9 cellular contexts compared by ENCODE assay signal in the genomic region with DNA sequence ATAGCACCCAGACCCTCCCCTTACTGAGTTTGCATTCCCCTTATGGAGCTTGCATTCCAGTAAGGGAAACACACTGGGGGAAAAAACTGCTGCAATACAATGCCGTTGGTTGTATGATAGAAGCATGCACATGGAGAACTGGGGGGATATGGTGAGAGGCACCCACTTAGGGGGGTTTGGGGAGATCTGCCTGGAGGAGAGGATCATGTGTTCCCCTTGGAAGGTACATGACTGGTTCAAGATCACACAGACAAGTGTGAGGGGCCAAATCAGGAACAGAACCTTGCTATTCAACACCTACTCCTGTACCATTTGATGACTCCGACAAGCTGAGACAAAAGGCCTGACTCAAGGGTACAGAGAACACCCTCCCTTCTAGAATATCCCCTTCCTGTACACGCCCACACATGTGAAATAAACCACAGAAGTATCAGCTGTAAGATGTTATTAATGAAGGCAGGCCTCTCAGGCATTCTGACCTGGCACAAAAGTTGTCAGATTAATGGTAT.
DNase-seq lines count a peak whose midpoint lies in the region; ATAC-seq and TF ChIP-seq lines count a peak whose summit lies in the region.
"Had no signal": no experiment of that assay in that cellular context is flagged by ENCODE, and none has a peak within 500 bp of the region (broad histone marks: within the 10 kb centered on the region; RNA-seq: fewer than 3 reads in every experiment).

No MANE protein-coding gene starts in this region.

- no peak for TF ChIP-seq POLR2A in thyroid gland (IDR thresholded peaks at IDR 0.05)

- H3K4me3 Mint-ChIP-seq in stimulated activated naive CD8-positive, alpha-beta T cell treated with anti-CD3 and anti-CD28 coated beads, Interleukin-15, amount 100 ng/mL, for 72 hours, result no peak overlapping the region
- H3K4me3 Mint-ChIP-seq in WTC11, result peak overlapping the region; percentile 13

- no peaks in the 10 kb centered on the region for H3K9me3 ChIP-seq in thyroid gland
- H3K9me3 ChIP-seq: neutrophil had no signal

- H3K27me3 Mint-ChIP-seq in stimulated activated naive CD8-positive, alpha-beta T cell treated with anti-CD3 and anti-CD28 coated beads, Interleukin-15, amount 100 ng/mL, for 72 hours, result no peaks in the 10 kb centered on the region
- H3K27me3 Mint-ChIP-seq in WTC11 (ENCODE audit: low read depth), result peaks cover 5% of the 10 kb centered on the region; the same call in 1 of the 2 replicates

- H3K4me1 Mint-ChIP-seq in stimulated activated naive CD8-positive, alpha-beta T cell treated with anti-CD3 and anti-CD28 coated beads, Interleukin-15, amount 100 ng/mL, for 72 hours, result peaks cover 8% of the 10 kb centered on the region
- peaks cover 71% of the 10 kb centered on the region for H3K4me1 Mint-ChIP-seq in WTC11

- TF ChIP-seq CTCF in WTC11 (IDR thresholded peaks at IDR 0.05), result no peak
- TF ChIP-seq CTCF in thyroid gland (IDR thresholded peaks at IDR 0.05), result no peak

- H3K36me3 Mint-ChIP-seq in WTC11, result peaks cover 60% of the 10 kb centered on the region

- CTCF ChIA-PET in WTC11 (lab: Charles Lee), result interaction anchor here (0.6 to 5.9 kb wide), 7 partner anchors 88 to 260 kb away, joined by 3 to 43 read pairs (median 3); no protein-coding TSS in a partner anchor

- WGBS in thyroid gland, 2 donors, result 63 to 81% methylated on average over 3 of the region's 3 CpGs

- H3K4me1 ChIP-seq in thyroid gland, result no peaks in the 10 kb centered on the region

- ATAC-seq in stimulated activated naive CD8-positive, alpha-beta T cell treated with anti-CD3 and anti-CD28 coated beads, Interleukin-15, amount 100 ng/mL, for 72 hours, result peak; percentile 83
- no peak for ATAC-seq in stimulated activated naive CD8-positive, alpha-beta T cell treated with anti-CD3 and anti-CD28 coated beads, Interleukin-15, Interleukin-2, amounts not matched to agents 100 U/mL and 50 U/mL, for 24 hours
- ATAC-seq in HG02885 (IDR thresholded peaks at IDR 0.05; ENCODE audit: poor library complexity, unreplicated experiment), result peak; percentile 70
- ATAC-seq in WTC11, result peak; percentile 6

- POLR2A ChIA-PET in WTC11 (lab: Charles Lee), result interaction anchor here (0.7 kb wide), 1 partner anchor 100 kb away, joined by 3 read pairs; no protein-coding TSS in a partner anchor

- H3K4me3 ChIP-seq in thyroid gland (replicated peaks in 1 of 3), result no peak overlapping the region

- intact Hi-C loops in thyroid gland (cut with DNase I), result no loop called here

- H3K9me3 Mint-ChIP-seq in stimulated activated naive CD8-positive, alpha-beta T cell treated with anti-CD3 and anti-CD28 coated beads, Interleukin-15, amount 100 ng/mL, for 72 hours, result no peaks in the 10 kb centered on the region
- peaks cover 15% of the 10 kb centered on the region for H3K9me3 Mint-ChIP-seq in WTC11

- no peak overlapping the region for H3K27ac Mint-ChIP-seq in stimulated activated naive CD8-positive, alpha-beta T cell treated with anti-CD3 and anti-CD28 coated beads, Interleukin-15, amount 100 ng/mL, for 72 hours
- H3K27ac Mint-ChIP-seq in WTC11, result peak overlapping the region; percentile 94

- no peak for DNase-seq in stimulated activated naive CD8-positive, alpha-beta T cell treated with anti-CD3 and anti-CD28 coated beads, Interleukin-15, amount 100 ng/mL, for 72 hours
- no peak for DNase-seq in stimulated activated naive CD8-positive, alpha-beta T cell treated with anti-CD3 and anti-CD28 coated beads, Interleukin-15, Interleukin-2, amounts not matched to agents 100 U/mL and 50 U/mL, for 24 hours
- DNase-seq in WTC11 (ENCODE audit: low spot score) (no peak), HUDEP-2 (lab: John Stamatoyannopoulos, UW; ENCODE audit: unreplicated experiment in 76 of 76) (no peak), thyroid gland (no peak)
- DNase-seq in activated effector memory CD4-positive, alpha-beta T cell treated with anti-CD3 and anti-CD28 coated beads, Interleukin-2, amount 50 U/mL, for 16 hours, result no peak
- DNase-seq in activated CD4-positive, alpha-beta T cell treated with anti-CD3 and anti-CD28 coated beads for 4 hours, result no peak

- H3K27me3 ChIP-seq in thyroid gland, result no peaks in the 10 kb centered on the region
- H3K27me3 ChIP-seq: neutrophil had no signal

- no peak overlapping the region for H3K27ac ChIP-seq in thyroid gland
- H3K27ac ChIP-seq: neutrophil had no signal

- no peaks in the 10 kb centered on the region for H3K36me3 ChIP-seq in thyroid gland
- H3K36me3 ChIP-seq: neutrophil had no signal

TF ChIP-seq in WTC11, 78 proteins besides CTCF, POLR2A, EP300 and RAD21 (continues in another document):
- TF ChIP-seq RELA (CRISPR knock-in tag; IDR thresholded peaks at IDR 0.05; ENCODE audit: borderline replicate concordance) (no peak), FOXK1 (CRISPR knock-in tag; IDR thresholded peaks at IDR 0.05) (no peak), NFYB (CRISPR knock-in tag; conservative IDR thresholded peaks at IDR 0.05; ENCODE audit: low read depth) (no peak), FOXP1 (CRISPR knock-in tag; IDR thresholded peaks at IDR 0.05; ENCODE audit: borderline replicate concordance) (no peak), TEAD1 (CRISPR knock-in tag; IDR thresholded peaks at IDR 0.05) (0 out of 2 replicates have a peak, but pooled peaks have one; percentile 10), ZNF671 (CRISPR knock-in tag; IDR thresholded peaks at IDR 0.05) (peak; percentile 27; the same call in 1 of the 2 replicates)
- TF ChIP-seq, protein P1, sequence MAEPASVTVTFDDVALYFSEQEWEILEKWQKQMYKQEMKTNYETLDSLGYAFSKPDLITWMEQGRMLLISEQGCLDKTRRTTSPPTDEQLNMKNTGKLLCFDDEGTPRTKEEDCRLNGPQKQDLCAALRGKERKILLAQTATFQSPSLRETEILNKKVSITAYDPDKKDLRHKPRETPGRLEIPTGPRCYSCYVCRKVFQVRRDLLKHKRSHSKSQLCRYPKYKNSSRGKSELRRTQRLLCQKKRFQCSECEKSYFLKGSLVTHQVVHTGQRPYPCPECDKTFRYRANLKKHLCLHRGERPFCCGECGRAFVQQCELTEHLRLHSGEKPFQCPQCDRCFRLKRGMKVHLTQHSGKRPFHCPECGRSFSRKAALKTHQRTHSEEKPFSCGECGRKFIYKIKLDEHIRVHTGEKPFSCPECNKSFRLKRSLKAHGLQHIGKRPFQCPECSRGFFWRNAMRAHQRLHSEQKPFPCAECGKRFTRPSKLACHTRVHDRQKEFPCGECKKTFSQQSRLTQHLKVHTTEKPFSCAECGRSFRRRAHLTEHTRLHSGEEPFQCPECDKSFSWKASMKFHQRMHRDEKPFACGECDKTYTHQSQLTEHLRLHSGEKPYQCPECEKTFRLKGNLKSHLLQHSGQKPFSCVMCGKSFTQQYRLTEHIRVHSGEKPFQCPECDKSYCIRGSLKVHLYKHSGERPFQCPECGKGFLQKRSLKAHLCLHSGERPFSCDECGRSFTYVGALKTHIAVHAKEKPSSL (CRISPR knock-in tag; conservative IDR thresholded peaks at IDR 0.05), result peak; percentile 61; the same call in 1 of the 2 replicates
- TF ChIP-seq, protein P2, sequence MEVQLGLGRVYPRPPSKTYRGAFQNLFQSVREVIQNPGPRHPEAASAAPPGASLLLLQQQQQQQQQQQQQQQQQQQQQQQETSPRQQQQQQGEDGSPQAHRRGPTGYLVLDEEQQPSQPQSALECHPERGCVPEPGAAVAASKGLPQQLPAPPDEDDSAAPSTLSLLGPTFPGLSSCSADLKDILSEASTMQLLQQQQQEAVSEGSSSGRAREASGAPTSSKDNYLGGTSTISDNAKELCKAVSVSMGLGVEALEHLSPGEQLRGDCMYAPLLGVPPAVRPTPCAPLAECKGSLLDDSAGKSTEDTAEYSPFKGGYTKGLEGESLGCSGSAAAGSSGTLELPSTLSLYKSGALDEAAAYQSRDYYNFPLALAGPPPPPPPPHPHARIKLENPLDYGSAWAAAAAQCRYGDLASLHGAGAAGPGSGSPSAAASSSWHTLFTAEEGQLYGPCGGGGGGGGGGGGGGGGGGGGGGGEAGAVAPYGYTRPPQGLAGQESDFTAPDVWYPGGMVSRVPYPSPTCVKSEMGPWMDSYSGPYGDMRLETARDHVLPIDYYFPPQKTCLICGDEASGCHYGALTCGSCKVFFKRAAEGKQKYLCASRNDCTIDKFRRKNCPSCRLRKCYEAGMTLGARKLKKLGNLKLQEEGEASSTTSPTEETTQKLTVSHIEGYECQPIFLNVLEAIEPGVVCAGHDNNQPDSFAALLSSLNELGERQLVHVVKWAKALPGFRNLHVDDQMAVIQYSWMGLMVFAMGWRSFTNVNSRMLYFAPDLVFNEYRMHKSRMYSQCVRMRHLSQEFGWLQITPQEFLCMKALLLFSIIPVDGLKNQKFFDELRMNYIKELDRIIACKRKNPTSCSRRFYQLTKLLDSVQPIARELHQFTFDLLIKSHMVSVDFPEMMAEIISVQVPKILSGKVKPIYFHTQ (CRISPR knock-in tag; IDR thresholded peaks at IDR 0.05), result peak; percentile 74
- TF ChIP-seq, protein P3, sequence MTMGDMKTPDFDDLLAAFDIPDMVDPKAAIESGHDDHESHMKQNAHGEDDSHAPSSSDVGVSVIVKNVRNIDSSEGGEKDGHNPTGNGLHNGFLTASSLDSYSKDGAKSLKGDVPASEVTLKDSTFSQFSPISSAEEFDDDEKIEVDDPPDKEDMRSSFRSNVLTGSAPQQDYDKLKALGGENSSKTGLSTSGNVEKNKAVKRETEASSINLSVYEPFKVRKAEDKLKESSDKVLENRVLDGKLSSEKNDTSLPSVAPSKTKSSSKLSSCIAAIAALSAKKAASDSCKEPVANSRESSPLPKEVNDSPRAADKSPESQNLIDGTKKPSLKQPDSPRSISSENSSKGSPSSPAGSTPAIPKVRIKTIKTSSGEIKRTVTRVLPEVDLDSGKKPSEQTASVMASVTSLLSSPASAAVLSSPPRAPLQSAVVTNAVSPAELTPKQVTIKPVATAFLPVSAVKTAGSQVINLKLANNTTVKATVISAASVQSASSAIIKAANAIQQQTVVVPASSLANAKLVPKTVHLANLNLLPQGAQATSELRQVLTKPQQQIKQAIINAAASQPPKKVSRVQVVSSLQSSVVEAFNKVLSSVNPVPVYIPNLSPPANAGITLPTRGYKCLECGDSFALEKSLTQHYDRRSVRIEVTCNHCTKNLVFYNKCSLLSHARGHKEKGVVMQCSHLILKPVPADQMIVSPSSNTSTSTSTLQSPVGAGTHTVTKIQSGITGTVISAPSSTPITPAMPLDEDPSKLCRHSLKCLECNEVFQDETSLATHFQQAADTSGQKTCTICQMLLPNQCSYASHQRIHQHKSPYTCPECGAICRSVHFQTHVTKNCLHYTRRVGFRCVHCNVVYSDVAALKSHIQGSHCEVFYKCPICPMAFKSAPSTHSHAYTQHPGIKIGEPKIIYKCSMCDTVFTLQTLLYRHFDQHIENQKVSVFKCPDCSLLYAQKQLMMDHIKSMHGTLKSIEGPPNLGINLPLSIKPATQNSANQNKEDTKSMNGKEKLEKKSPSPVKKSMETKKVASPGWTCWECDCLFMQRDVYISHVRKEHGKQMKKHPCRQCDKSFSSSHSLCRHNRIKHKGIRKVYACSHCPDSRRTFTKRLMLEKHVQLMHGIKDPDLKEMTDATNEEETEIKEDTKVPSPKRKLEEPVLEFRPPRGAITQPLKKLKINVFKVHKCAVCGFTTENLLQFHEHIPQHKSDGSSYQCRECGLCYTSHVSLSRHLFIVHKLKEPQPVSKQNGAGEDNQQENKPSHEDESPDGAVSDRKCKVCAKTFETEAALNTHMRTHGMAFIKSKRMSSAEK (CRISPR knock-in tag; IDR thresholded peaks at IDR 0.05; ENCODE audit: borderline replicate concordance), result peak; percentile 31; the same call in 1 of the 2 replicates
